ENCODE assay signal across 9 cellular contexts in genomic region chr7:47573758-47574472, GRCh38. TPM values are rescaled to one million over a fixed set of nuclear protein-coding genes. Genes with fewer than 3 reads are reported as not detected.
DNase-seq lines count a peak whose midpoint lies in the region; ATAC-seq, FAIRE-seq and TF ChIP-seq lines count a peak whose summit lies in the region.
"Had no signal": no experiment of that assay in that cellular context is flagged by ENCODE, and none has a peak within 500 bp of the region (broad histone marks: within the 10 kb centered on the region; RNA-seq: fewer than 3 reads in every experiment).

No MANE protein-coding gene starts in this region.

- no peaks in the 10 kb centered on the region for H3K9me3 Mint-ChIP-seq in activated T-cell treated with anti-CD3 and anti-CD28 coated beads, Interleukin-2, amount 50 U/mL, for 4 hours
- peaks cover 0 to 8% (median 3%) of the 10 kb centered on the region in 5 donors for H3K9me3 Mint-ChIP-seq in CD8-positive, alpha-beta memory T cell
- H3K9me3 Mint-ChIP-seq: T-helper 1 cell treated with Interleukin-12 subunit alpha and Interleukin-12 subunit beta and Interleukin-4 antibody, amounts not matched to agents 30 μg/mL and 1 μg/mL, for 36 hours had no signal

- DNase-seq in HFF-Myc (ENCODE audit: extremely low read depth, low read depth): peak; percentile 89
- peak; percentile 13 for DNase-seq in UCSD-AML1 (lab: John Stamatoyannopoulos, UW; ENCODE audit: unreplicated experiment)
- DNase-seq in stromal cell of bone marrow (ENCODE audit: low read depth): peak; percentile 88
- no peak for DNase-seq in COR-L47 (lab: John Stamatoyannopoulos, UW)
- no peak for DNase-seq in activated T-cell treated with anti-CD3 and anti-CD28 coated beads, Interleukin-2, amount 50 U/mL, for 4 hours
- DNase-seq in activated CD4-positive, alpha-beta T cell treated with anti-CD3 and anti-CD28 coated beads, Interleukin-2, amount 50 U/mL, for 48 hours: no peak
- no peak for DNase-seq in CD8-positive, alpha-beta memory T cell

- FAIRE-seq in islet of Langerhans (lab: Jason Lieb, UNC): peak; percentile 21

- peaks cover 2% of the 10 kb centered on the region for H3K27me3 Mint-ChIP-seq in activated T-cell treated with anti-CD3 and anti-CD28 coated beads, Interleukin-2, amount 50 U/mL, for 4 hours (ENCODE audit: low read depth)
- peaks cover 0 to 2% of the 10 kb centered on the region in 2 donors for H3K27me3 Mint-ChIP-seq in CD8-positive, alpha-beta memory T cell

- POLR2A ChIA-PET in CD8-positive, alpha-beta memory T cell (lab: Charles Lee): no interaction called here

- H3K4me1 Mint-ChIP-seq in activated T-cell treated with anti-CD3 and anti-CD28 coated beads, Interleukin-2, amount 50 U/mL, for 4 hours (ENCODE audit: low read depth): peaks cover 9% of the 10 kb centered on the region
- no peaks in the 10 kb centered on the region for H3K4me1 Mint-ChIP-seq in CD8-positive, alpha-beta memory T cell

- no peak overlapping the region for H3K4me3 ChIP-seq in HFF-Myc (replicated peaks; ENCODE audit: low read depth, low read length)
- H3K4me3 ChIP-seq in CD8-positive, alpha-beta memory T cell (ENCODE audit: low read length): no peak overlapping the region

- H3K27ac ChIP-seq in CD8-positive, alpha-beta memory T cell (ENCODE audit: low read depth, low read length): no peak overlapping the region

- H3K36me3 Mint-ChIP-seq in activated T-cell treated with anti-CD3 and anti-CD28 coated beads, Interleukin-2, amount 50 U/mL, for 4 hours (ENCODE audit: insufficient read depth): no peaks in the 10 kb centered on the region
- no peaks in the 10 kb centered on the region for H3K36me3 Mint-ChIP-seq in CD8-positive, alpha-beta memory T cell

- no peak for TF ChIP-seq CTCF in HFF-Myc (IDR thresholded peaks at IDR 0.05; ENCODE audit: low read depth, low read length, missing control alignments)

- H3K27ac Mint-ChIP-seq in CD8-positive, alpha-beta memory T cell: no peak overlapping the region
- H3K27ac Mint-ChIP-seq: T-helper 1 cell treated with Interleukin-12 subunit alpha and Interleukin-12 subunit beta and Interleukin-4 antibody, amounts not matched to agents 30 μg/mL and 1 μg/mL, for 36 hours had no signal

- no peak overlapping the region for H3K4me3 Mint-ChIP-seq in activated T-cell treated with anti-CD3 and anti-CD28 coated beads, Interleukin-2, amount 50 U/mL, for 4 hours
- no peak overlapping the region for H3K4me3 Mint-ChIP-seq in CD8-positive, alpha-beta memory T cell
- H3K4me3 Mint-ChIP-seq: T-helper 1 cell treated with Interleukin-12 subunit alpha and Interleukin-12 subunit beta and Interleukin-4 antibody, amounts not matched to agents 30 μg/mL and 1 μg/mL, for 36 hours had no signal

- no peaks in the 10 kb centered on the region for H3K27me3 ChIP-seq in CD8-positive, alpha-beta memory T cell (ENCODE audit: insufficient read depth, low read length, poor library complexity, severe bottlenecking)

- no peaks in the 10 kb centered on the region for H3K4me1 ChIP-seq in CD8-positive, alpha-beta memory T cell (ENCODE audit: insufficient read depth, low read length)

- ATAC-seq in activated T-cell treated with anti-CD3 and anti-CD28 coated beads, Interleukin-2, amount 50 U/mL, for 4 hours: no peak

- no peaks in the 10 kb centered on the region for H3K9me3 ChIP-seq in CD8-positive, alpha-beta memory T cell (ENCODE audit: low read length)

- no peaks in the 10 kb centered on the region for H3K36me3 ChIP-seq in CD8-positive, alpha-beta memory T cell (ENCODE audit: insufficient read depth, low read length)

- CTCF ChIA-PET in CD8-positive, alpha-beta memory T cell (lab: Charles Lee): no interaction called here

RNA-seq across cellular contexts. Expression of gene TNS3, which starts 8.0 kb away (rescaled TPM):
- 1 to 10 TPM; 2.6 to 3.4 (median 3.2) TPM for total RNA-seq in activated T-cell treated with anti-CD3 and anti-CD28 coated beads, Interleukin-2, amount 50 U/mL, for 4 hours
- 1 to 10 TPM; 1.4 to 1.5 TPM for total RNA-seq in CD8-positive, alpha-beta memory T cell
- not detected for polyA plus RNA-seq in CD8-positive, alpha-beta memory T cell

Comparison
In these comparisons a context has a peak if more than half of its experiments do, and no peak if none do; other contexts are left out.
1. DNase-seq: peak in HFF-Myc (single experiment), UCSD-AML1 (single experiment) and stromal cell of bone marrow (single experiment); none in COR-L47 (single experiment), activated T-cell treated with anti-CD3 and anti-CD28 coated beads, Interleukin-2, amount 50 U/mL, for 4 hours (single experiment), activated CD4-positive, alpha-beta T cell treated with anti-CD3 and anti-CD28 coated beads, Interleukin-2, amount 50 U/mL, for 48 hours (0 of 2) and CD8-positive, alpha-beta memory T cell (0 of 5).